Comparison of ENCODE assay signal across 36 cellular contexts in the genomic region with DNA sequence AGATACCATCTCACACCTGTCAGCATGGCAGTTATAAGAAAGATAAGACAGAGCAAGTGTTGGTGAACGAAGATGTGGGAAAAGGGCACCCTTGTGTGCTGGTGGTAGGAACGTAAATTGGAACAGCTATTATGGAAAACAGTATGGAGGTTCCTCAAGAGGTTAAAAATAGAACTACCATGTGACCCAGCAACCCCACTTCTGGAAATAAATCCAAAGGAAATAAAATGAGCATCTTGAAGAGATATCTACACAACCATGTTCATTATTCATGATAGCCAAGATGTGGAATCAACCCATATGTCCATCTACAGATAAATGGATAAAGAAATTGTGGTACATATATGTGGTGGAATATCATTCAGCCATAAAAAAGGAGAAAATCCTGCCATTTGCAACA. TPM values are rescaled to one million over a fixed set of nuclear protein-coding genes. Genes with fewer than 3 reads are reported as not detected.
"Had no signal": no experiment of that assay in that cellular context is flagged by ENCODE, and none has a peak within 500 bp of the region (broad histone marks: within the 10 kb centered on the region; RNA-seq: fewer than 3 reads in every experiment).

No MANE protein-coding gene starts in this region.

- H3K4me1 ChIP-seq: gastrocnemius medialis, heart left ventricle had no signal

- H3K27ac ChIP-seq: adrenal gland, coronary artery, dorsolateral prefrontal cortex, esophagus muscularis mucosa, foreskin keratinocyte, gastrocnemius medialis, heart left ventricle had no signal

- H3K4me1 Mint-ChIP-seq: activated CD4-positive, alpha-beta T cell treated with anti-CD3 and anti-CD28 coated beads, Interleukin-2, amount 10 ng/mL, durations not matched to agents 24 days and 14 days; activated CD8-positive, alpha-beta memory T cell treated with anti-CD3 and anti-CD28 coated beads, Interleukin-2, amount 10 ng/mL, durations not matched to agents 7 days and 5 days; activated naive CD4-positive, alpha-beta T cell treated with anti-CD3 and anti-CD28 coated beads, Interleukin-2, amount 10 ng/mL, durations not matched to agents 7 days and 5 days; central memory CD8-positive, alpha-beta T cell had no signal

- H3K27ac Mint-ChIP-seq: activated CD4-positive, alpha-beta memory T cell treated with anti-CD3 and anti-CD28 coated beads for 36 hours; activated CD4-positive, alpha-beta T cell treated with anti-CD3 and anti-CD28 coated beads for 36 hours; activated CD4-positive, alpha-beta T cell treated with anti-CD3 and anti-CD28 coated beads, Interleukin-2, amount 10 ng/mL, durations not matched to agents 24 days and 14 days; activated CD8-positive, alpha-beta memory T cell treated with anti-CD3 and anti-CD28 coated beads, Interleukin-2, amount 10 ng/mL, durations not matched to agents 7 days and 5 days; activated CD8-positive, alpha-beta T cell treated with anti-CD3 and anti-CD28 coated beads, Interleukin-2, amount 10 ng/mL, durations not matched to agents 7 days and 5 days; activated naive CD4-positive, alpha-beta T cell treated with anti-CD3 and anti-CD28 coated beads, Interleukin-2, amount 10 ng/mL, durations not matched to agents 7 days and 5 days; activated naive CD4-positive, alpha-beta T cell treated with anti-CD3 and anti-CD28 coated beads, Interleukin-2, amount 50 U/mL, for 72 hours; activated T-helper 1 cell treated with anti-CD3 and anti-CD28 coated beads, Interleukin-12 subunit alpha, Interleukin-12 subunit beta, Interleukin-2, Interleukin-4 antibody, amounts not matched to agents 30 ng/mL and 10 ng/mL and 1 ng/mL, durations not matched to agents 14 hours and 24 hours and 36 hours; activated T-helper 2 cell treated with anti-CD3 and anti-CD28 coated beads, Interferon-gamma antibody, Interleukin-2, Interleukin-4, amounts not matched to agents 10 μg/mL and 5 μg/mL and 100 μg/mL, durations not matched to agents 14 hours and 24 hours and 36 hours; brain; dendritic cell treated with granulocyte-macrophage colony-stimulating factor and Interleukin-4, amounts not matched to agents 40 ng/mL and 50 ng/mL, for 4 days had no signal

- H3K4me3 ChIP-seq: adrenal gland, coronary artery, dorsolateral prefrontal cortex, esophagus muscularis mucosa, gastrocnemius medialis, heart left ventricle had no signal

- DNase-seq: activated CD4-positive, alpha-beta memory T cell treated with anti-CD3 and anti-CD28 coated beads for 36 hours; activated CD4-positive, alpha-beta T cell treated with anti-CD3 and anti-CD28 coated beads for 36 hours; activated CD4-positive, alpha-beta T cell treated with anti-CD3 and anti-CD28 coated beads, Interleukin-2, amount 10 ng/mL, durations not matched to agents 24 days and 14 days; activated CD4-positive, CD25-positive, alpha-beta regulatory T cell; activated CD4-positive, CD25-positive, alpha-beta regulatory T cell treated with anti-CD3 and anti-CD28 coated beads, Interleukin-2, amount 50 U/mL, for 72 hours; activated CD8-positive, alpha-beta memory T cell treated with anti-CD3 and anti-CD28 coated beads, Interleukin-2, amount 10 ng/mL, durations not matched to agents 7 days and 5 days; activated CD8-positive, alpha-beta memory T cell treated with anti-CD3 and anti-CD28 coated beads, Interleukin-2, amount 50 U/mL, for 4 hours; activated CD8-positive, alpha-beta T cell treated with anti-CD3 and anti-CD28 coated beads, Interleukin-2, amount 10 ng/mL, durations not matched to agents 7 days and 5 days; activated effector memory CD4-positive, alpha-beta T cell treated with anti-CD3 and anti-CD28 coated beads, Interleukin-2, amount 50 U/mL, for 16 hours; activated naive CD4-positive, alpha-beta T cell treated with anti-CD3 and anti-CD28 coated beads, Interleukin-2, amount 10 ng/mL, durations not matched to agents 7 days and 5 days; activated T-cell treated with anti-CD3 and anti-CD28 coated beads, Interleukin-2, amount 50 U/mL, for 1 hour; activated T-cell treated with anti-CD3 and anti-CD28 coated beads, Interleukin-2, amount 50 U/mL, for 48 hours; amygdala; dorsolateral prefrontal cortex; effector memory CD4-positive, alpha-beta T cell; erythroblast; foreskin keratinocyte; gastrocnemius medialis; glutamatergic neuron; heart left ventricle; T-helper 2 cell had no signal

- H3K27me3 ChIP-seq: adrenal gland, foreskin keratinocyte had no signal

- H3K9me3 Mint-ChIP-seq: activated CD4-positive, alpha-beta T cell treated with anti-CD3 and anti-CD28 coated beads, Interleukin-2, amount 10 ng/mL, durations not matched to agents 24 days and 14 days; activated T-helper 2 cell treated with anti-CD3 and anti-CD28 coated beads, Interferon-gamma antibody, Interleukin-2, Interleukin-4, amounts not matched to agents 10 μg/mL and 5 μg/mL and 100 μg/mL, durations not matched to agents 14 hours and 24 hours and 36 hours had no signal

- H3K9me3 ChIP-seq: adrenal gland, esophagus muscularis mucosa, gastrocnemius medialis had no signal

- ATAC-seq: activated CD4-positive, alpha-beta T cell treated with anti-CD3 and anti-CD28 coated beads for 36 hours; activated CD8-positive, alpha-beta memory T cell treated with anti-CD3 and anti-CD28 coated beads, Interleukin-2, amount 10 ng/mL, durations not matched to agents 7 days and 5 days; activated CD8-positive, alpha-beta T cell treated with anti-CD3 and anti-CD28 coated beads, Interleukin-2, amount 10 ng/mL, durations not matched to agents 7 days and 5 days; activated naive CD4-positive, alpha-beta T cell treated with anti-CD3 and anti-CD28 coated beads, Interleukin-2, amount 50 U/mL, for 72 hours; foreskin keratinocyte; gastrocnemius medialis; heart left ventricle had no signal

- H3K4me3 Mint-ChIP-seq: activated CD4-positive, alpha-beta memory T cell treated with anti-CD3 and anti-CD28 coated beads for 36 hours; activated CD4-positive, alpha-beta T cell treated with anti-CD3 and anti-CD28 coated beads for 36 hours; activated CD4-positive, alpha-beta T cell treated with anti-CD3 and anti-CD28 coated beads, Interleukin-2, amount 10 ng/mL, durations not matched to agents 24 days and 14 days; activated CD8-positive, alpha-beta memory T cell treated with anti-CD3 and anti-CD28 coated beads, Interleukin-2, amount 10 ng/mL, durations not matched to agents 7 days and 5 days; activated CD8-positive, alpha-beta T cell treated with anti-CD3 and anti-CD28 coated beads, Interleukin-2, amount 10 ng/mL, durations not matched to agents 7 days and 5 days; activated naive CD4-positive, alpha-beta T cell treated with anti-CD3 and anti-CD28 coated beads, Interleukin-2, amount 10 ng/mL, durations not matched to agents 7 days and 5 days; activated T-helper 1 cell treated with anti-CD3 and anti-CD28 coated beads, Interleukin-12 subunit alpha, Interleukin-12 subunit beta, Interleukin-2, Interleukin-4 antibody, amounts not matched to agents 30 ng/mL and 10 ng/mL and 1 ng/mL, durations not matched to agents 14 hours and 24 hours and 36 hours; brain; central memory CD8-positive, alpha-beta T cell; dendritic cell treated with granulocyte-macrophage colony-stimulating factor and Interleukin-4, amounts not matched to agents 40 ng/mL and 50 ng/mL, for 4 days had no signal

- H3K36me3 ChIP-seq: adrenal gland, esophagus muscularis mucosa, gastrocnemius medialis, heart left ventricle had no signal

- H3K36me3 Mint-ChIP-seq: activated CD4-positive, alpha-beta memory T cell treated with anti-CD3 and anti-CD28 coated beads for 36 hours; activated CD8-positive, alpha-beta memory T cell treated with anti-CD3 and anti-CD28 coated beads, Interleukin-2, amount 10 ng/mL, durations not matched to agents 7 days and 5 days; activated naive CD4-positive, alpha-beta T cell treated with anti-CD3 and anti-CD28 coated beads, Interleukin-2, amount 10 ng/mL, durations not matched to agents 7 days and 5 days; brain had no signal

RNA-seq across cellular contexts. Expression of a gene that starts 26.9 kb away (rescaled TPM):
- total RNA-seq: activated CD8-positive, alpha-beta memory T cell treated with anti-CD3 and anti-CD28 coated beads, Interleukin-2, amount 10 ng/mL, durations not matched to agents 7 days and 5 days; activated CD8-positive, alpha-beta T cell treated with anti-CD3 and anti-CD28 coated beads, Interleukin-2, amount 10 ng/mL, durations not matched to agents 7 days and 5 days; T-helper 1 cell treated with Interleukin-12 subunit alpha and Interleukin-12 subunit beta and Interleukin-4 antibody, amounts not matched to agents 30 ng/mL and 1 ng/mL, for 36 hours had no signal

RNA-seq across cellular contexts. Expression of a gene that starts 46.3 kb away (rescaled TPM):
- total RNA-seq: activated CD4-positive, alpha-beta memory T cell treated with anti-CD3 and anti-CD28 coated beads for 36 hours; activated CD4-positive, alpha-beta T cell treated with anti-CD3 and anti-CD28 coated beads for 36 hours; activated CD4-positive, alpha-beta T cell treated with anti-CD3 and anti-CD28 coated beads, Interleukin-2, amount 10 ng/mL, durations not matched to agents 24 days and 14 days; activated CD8-positive, alpha-beta memory T cell treated with anti-CD3 and anti-CD28 coated beads for 36 hours; activated CD8-positive, alpha-beta memory T cell treated with anti-CD3 and anti-CD28 coated beads, Interleukin-2, amount 10 ng/mL, durations not matched to agents 7 days and 5 days; activated CD8-positive, alpha-beta T cell treated with anti-CD3 and anti-CD28 coated beads, Interleukin-2, amount 10 ng/mL, durations not matched to agents 7 days and 5 days; activated naive CD4-positive, alpha-beta T cell treated with anti-CD3 and anti-CD28 coated beads, Interleukin-2, amount 50 U/mL, for 72 hours; activated T-helper 1 cell treated with anti-CD3 and anti-CD28 coated beads, Interleukin-12 subunit alpha, Interleukin-12 subunit beta, Interleukin-2, Interleukin-4 antibody, amounts not matched to agents 30 ng/mL and 10 ng/mL and 1 ng/mL, durations not matched to agents 14 hours and 24 hours and 36 hours; activated T-helper 2 cell treated with anti-CD3 and anti-CD28 coated beads, Interferon-gamma antibody, Interleukin-2, Interleukin-4, amounts not matched to agents 10 μg/mL and 5 μg/mL and 100 μg/mL, durations not matched to agents 14 hours and 24 hours and 36 hours; adrenal gland; aorta; bronchial epithelial cell; cardiac septum; cerebellum; dorsolateral prefrontal cortex; esophagus muscularis mucosa; foreskin keratinocyte; gastrocnemius medialis; heart left ventricle; T-helper 1 cell treated with Interleukin-12 subunit alpha and Interleukin-12 subunit beta and Interleukin-4 antibody, amounts not matched to agents 30 ng/mL and 1 ng/mL, for 36 hours had no signal
- polyA plus RNA-seq: adrenal gland, aorta, foreskin keratinocyte, heart left ventricle had no signal
